ENCODE assay signal across 8 cellular contexts in the genomic region with DNA sequence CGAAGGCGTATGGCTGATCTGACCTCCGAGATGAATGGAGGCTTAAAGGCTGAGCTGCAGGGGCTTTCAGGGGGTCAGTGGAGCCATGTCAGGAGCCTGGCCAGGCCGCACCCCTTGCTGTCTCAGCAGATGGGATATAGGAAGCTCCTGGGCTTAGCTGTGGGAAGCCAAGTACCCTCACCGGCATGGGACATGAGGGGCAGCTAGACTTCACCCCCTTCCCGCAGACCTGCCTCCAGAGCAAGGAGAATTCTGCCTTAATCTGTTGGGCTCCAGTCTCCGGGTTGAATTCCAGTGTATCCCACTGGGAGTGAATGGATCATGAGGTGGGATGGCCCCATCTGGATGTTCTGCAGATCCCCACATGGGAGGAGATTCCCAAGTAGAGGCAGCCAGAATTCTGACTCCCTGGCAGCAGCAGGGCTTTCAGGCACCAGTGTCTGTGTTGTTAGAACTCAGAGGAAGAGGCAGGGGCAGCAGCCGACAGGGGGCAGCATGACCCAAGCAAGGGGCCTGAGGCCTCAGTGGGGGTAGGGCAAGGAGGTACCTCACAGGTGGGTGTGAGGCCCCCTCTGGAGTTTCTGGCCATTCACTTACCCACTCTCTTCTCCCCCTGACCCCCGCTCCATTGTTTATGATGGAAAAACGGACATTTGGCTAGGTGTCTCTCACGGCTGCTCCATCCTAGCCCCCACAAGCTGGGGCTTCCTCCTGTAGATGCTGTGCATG. TPM values are rescaled to one million over a fixed set of nuclear protein-coding genes. Genes with fewer than 3 reads are reported as not detected.
DNase-seq lines count a peak whose midpoint lies in the region; ATAC-seq, FAIRE-seq and TF ChIP-seq lines count a peak whose summit lies in the region.

No MANE protein-coding gene starts in this region.

- no peak for TF ChIP-seq POLR2A in endothelial cell of umbilical vein (IDR thresholded peaks at IDR 0.05; ENCODE audit: low read depth, low read length)
- TF ChIP-seq POLR2A in ovary (IDR thresholded peaks at IDR 0.05) = no peak
- TF ChIP-seq POLR2A in upper lobe of left lung (IDR thresholded peaks at IDR 0.05) = no peak

- BruUV-seq in endothelial cell of umbilical vein (replicated peaks; lab: Mats Ljungman, UMichigan) = no TSS peak

- H2AFZ ChIP-seq in endothelial cell of umbilical vein (ENCODE audit: low read depth, low read length) = no peak overlapping the region

- TF ChIP-seq EP300 in ovary (IDR thresholded peaks at IDR 0.05) = no peak
- no peak for TF ChIP-seq EP300 in upper lobe of left lung (IDR thresholded peaks at IDR 0.05)

- intact Hi-C loops in endothelial cell of umbilical vein (cut with micrococcal nuclease) (loop anchor here (1.0 kb wide), 1 partner anchor 161 kb away; no protein-coding TSS in a partner anchor), ovary (cut with DNase I) (no loop called here)

- no peak overlapping the region for H3K4me3 ChIP-seq in GM12865 (ENCODE audit: low read depth, low read length)
- no peak overlapping the region for H3K4me3 ChIP-seq in endothelial cell of umbilical vein (replicated peaks in 1 of 3; ENCODE audit: insufficient read depth in 1 of 3, low read depth in 1 of 3, low read length in 3 of 3)
- H3K4me3 ChIP-seq in ovary = no peak overlapping the region
- H3K4me3 ChIP-seq in upper lobe of left lung = no peak overlapping the region

- H3K4me2 ChIP-seq in endothelial cell of umbilical vein (ENCODE audit: insufficient read depth, low read length) = no peak overlapping the region

- 69 to 81% (median 81%) methylated on average over 10 to 11 of the region's 11 CpGs for WGBS in ovary, 3 donors
- whole genome bisulfite sequencing in upper lobe of left lung, 2 donors = 85 to 86% methylated on average over 3 to 9 of the region's 11 CpGs

- peak; percentile 57 for DNase-seq in GM12865 (ENCODE audit: low read depth)
- peak; percentile 52 for DNase-seq in NCI-H1694 (lab: John Stamatoyannopoulos, UW)
- peak; percentile 89 for DNase-seq in activated CD8-positive, alpha-beta memory T cell treated with anti-CD3 and anti-CD28 coated beads for 24 hours
- peak; percentile 38 for DNase-seq in endothelial cell of umbilical vein (ENCODE audit: low read depth, low spot score)
- peak in 3 of 5 donors; percentile 46 to 64 (median 58) for DNase-seq in ovary
- DNase-seq in upper lobe of left lung = peak; percentile 54 to 77
- DNase-seq in occipital lobe (lab: John Stamatoyannopoulos, UW) = no peak

- ATAC-seq in upper lobe of left lung (ENCODE audit: low FRiP score in 2 of 2) (peak; percentile 19 to 68), HG03280 (IDR thresholded peaks at IDR 0.05; ENCODE audit: unreplicated experiment) (no peak)

- H3K4me1 ChIP-seq in endothelial cell of umbilical vein (ENCODE audit: control insufficient read depth, extremely low read depth, insufficient read depth, low read length) (no peaks in the 10 kb centered on the region), ovary (ENCODE audit: insufficient read depth) (no peaks in the 10 kb centered on the region), upper lobe of left lung (peaks cover 0 to 3% (median under 1%) of the 10 kb centered on the region in 4 donors)

- dilution Hi-C loops in endothelial cell of umbilical vein (cut with MboI; ENCODE audit: extremely low pct_ligation_motif_present, low sequenced_read_pairs) = no loop called here

- no peaks in the 10 kb centered on the region for H3K79me2 ChIP-seq in endothelial cell of umbilical vein (ENCODE audit: control insufficient read depth, insufficient read depth, low read length)

- peak; percentile 37 for FAIRE-seq in endothelial cell of umbilical vein (lab: Jason Lieb, UNC)

- H3K36me3 ChIP-seq in endothelial cell of umbilical vein (ENCODE audit: control insufficient read depth in 2 of 2, extremely low read depth in 1 of 2, insufficient read depth in 2 of 2, low read length in 2 of 2) (peaks cover 3 to 11% of the 10 kb centered on the region in 2 experiments), ovary (no peaks in the 10 kb centered on the region), upper lobe of left lung (peaks cover 7 to 87% (median 64%) of the 10 kb centered on the region in 4 donors)

- H3K9me3 ChIP-seq in endothelial cell of umbilical vein (replicated peaks; ENCODE audit: control insufficient read depth, insufficient read depth, low read length) = no peaks in the 10 kb centered on the region
- no peaks in the 10 kb centered on the region for H3K9me3 ChIP-seq in ovary
- H3K9me3 ChIP-seq in upper lobe of left lung = no peaks in the 10 kb centered on the region

- H3K27ac ChIP-seq in endothelial cell of umbilical vein (ENCODE audit: insufficient read depth, low read depth, low read length) = no peak overlapping the region
- no peak overlapping the region for H3K27ac ChIP-seq in ovary
- no peak overlapping the region for H3K27ac ChIP-seq in upper lobe of left lung

- no peak overlapping the region for H3K9ac ChIP-seq in endothelial cell of umbilical vein (replicated peaks; ENCODE audit: extremely low read depth, insufficient read depth, low read length)

- POLR2A ChIA-PET in endothelial cell of umbilical vein (lab: Charles Lee) = no interaction called here

- H4K20me1 ChIP-seq in endothelial cell of umbilical vein (replicated peaks; ENCODE audit: control insufficient read depth, extremely low read depth, insufficient read depth, low read length) = no peaks in the 10 kb centered on the region

- no peaks in the 10 kb centered on the region for H3K27me3 ChIP-seq in endothelial cell of umbilical vein (ENCODE audit: control insufficient read depth in 2 of 2, insufficient read depth in 2 of 2, low read length in 2 of 2)
- no peaks in the 10 kb centered on the region for H3K27me3 ChIP-seq in ovary
- no peaks in the 10 kb centered on the region for H3K27me3 ChIP-seq in upper lobe of left lung

- TF ChIP-seq CTCF in GM12865 (IDR thresholded peaks at IDR 0.05; ENCODE audit: insufficient read depth, low read depth, low read length, missing control alignments) = peak; percentile 62
- peak; percentile 64 to 80 for TF ChIP-seq CTCF in endothelial cell of umbilical vein (IDR thresholded peaks at IDR 0.05; ENCODE audit: extremely low read depth in 1 of 2, insufficient read depth in 1 of 2, low read depth in 1 of 2, low read length in 2 of 2)
- peak in 1 of 3 donors; percentile 35 for TF ChIP-seq CTCF in ovary (IDR thresholded peaks at IDR 0.05)
- peak in 5 of 6 experiments; percentile 43 to 59 (median 52) for TF ChIP-seq CTCF in upper lobe of left lung (IDR thresholded peaks at IDR 0.05)

- CTCF ChIA-PET in endothelial cell of umbilical vein (lab: Charles Lee) = interaction anchor here (0.9 to 7.2 kb wide), 6 partner anchors 8 to 320 kb away, joined by 3 to 99 read pairs (median 3); a partner anchor contains a TSS

- no peaks in the 10 kb centered on the region for H3K9me1 ChIP-seq in endothelial cell of umbilical vein (replicated peaks; ENCODE audit: control insufficient read depth, extremely low read depth, insufficient read depth, low read length)

RNA-seq across cellular contexts. Expression of a gene that starts 19.1 kb away (rescaled TPM):
- 103 and 115 TPM in 2 replicates for total RNA-seq in endothelial cell of umbilical vein
- polyA plus RNA-seq in endothelial cell of umbilical vein = 104 and 107 TPM in 2 replicates
- 93.8 and 122 TPM in 2 replicates for polyA plus RNA-seq in endothelial cell of umbilical vein (2011; cell fraction: cytosol; rRNA removed)
- polyA plus RNA-seq in endothelial cell of umbilical vein (2011; cell fraction: nucleus; rRNA removed) = 56.5 and 66.5 TPM in 2 replicates
- 175 and 239 TPM in 2 replicates for polyA plus RNA-seq in endothelial cell of umbilical vein (2012)
- polyA minus RNA-seq in endothelial cell of umbilical vein = 40.0 and 59.8 TPM in 2 replicates
- 82.9 TPM for polyA minus RNA-seq in endothelial cell of umbilical vein (2011; cell fraction: cytosol; rRNA and poly(A)+ RNA removed)
- 11.3 and 15.3 TPM in 2 replicates for polyA minus RNA-seq in endothelial cell of umbilical vein (2011; cell fraction: nucleus; rRNA and poly(A)+ RNA removed)
- 10 to 100 TPM in 6 of 7 donors, 1 to 10 TPM in 1; 6.8 to 97.8 (median 23.6) TPM for total RNA-seq in ovary
- 10 to 100 TPM in 1 of 2 donors, 1 to 10 TPM in 1; 9.8 to 12.3 TPM for polyA plus RNA-seq in ovary
- 100 to 1,000 TPM; 169 to 611 (median 375) TPM for total RNA-seq in upper lobe of left lung
- 11.1 TPM for total RNA-seq in occipital lobe

RNA-seq across cellular contexts. Expression of a gene that starts 27.4 kb away (rescaled TPM):
- 0.39 and 0.53 TPM in 2 replicates for total RNA-seq in endothelial cell of umbilical vein
- not detected in 2 replicates for polyA plus RNA-seq in endothelial cell of umbilical vein
- not detected in 2 replicates for polyA plus RNA-seq in endothelial cell of umbilical vein (2011; cell fraction: cytosol; rRNA removed)
- 0.50 TPM in 1 of 2 replicates, not detected in the other for polyA plus RNA-seq in endothelial cell of umbilical vein (2011; cell fraction: nucleus; rRNA removed)
- not detected in 2 replicates for polyA plus RNA-seq in endothelial cell of umbilical vein (2012)
- polyA minus RNA-seq in endothelial cell of umbilical vein = not detected in 2 replicates
- polyA minus RNA-seq in endothelial cell of umbilical vein (2011; cell fraction: cytosol; rRNA and poly(A)+ RNA removed) = 2.2 TPM
- 0.38 TPM in 1 of 2 replicates, not detected in the other for polyA minus RNA-seq in endothelial cell of umbilical vein (2011; cell fraction: nucleus; rRNA and poly(A)+ RNA removed)
- total RNA-seq in ovary = 1 to 10 TPM in 1 of 7 donors, under 1 TPM in 2, not detected in 4; 0.35 to 1.9 (median 0.48) TPM
- under 1 TPM in 1 of 2 donors, not detected in 1; 0.12 TPM for polyA plus RNA-seq in ovary
- total RNA-seq in upper lobe of left lung = under 1 TPM in 1 of 6 donors, not detected in 5; 0.51 TPM
- 0.47 TPM for total RNA-seq in occipital lobe

RNA-seq across cellular contexts. Expression of a gene that starts 36.5 kb away (rescaled TPM):
- total RNA-seq in endothelial cell of umbilical vein = 12.3 and 18.5 TPM in 2 replicates
- 22.0 and 22.4 TPM in 2 replicates for polyA plus RNA-seq in endothelial cell of umbilical vein
- 15.9 and 17.7 TPM in 2 replicates for polyA plus RNA-seq in endothelial cell of umbilical vein (2011; cell fraction: cytosol; rRNA removed)
- 102 and 108 TPM in 2 replicates for polyA plus RNA-seq in endothelial cell of umbilical vein (2011; cell fraction: nucleus; rRNA removed)
- polyA plus RNA-seq in endothelial cell of umbilical vein (2012) = 13.4 and 14.7 TPM in 2 replicates
- 21.5 and 23.2 TPM in 2 replicates for polyA minus RNA-seq in endothelial cell of umbilical vein
- polyA minus RNA-seq in endothelial cell of umbilical vein (2011; cell fraction: cytosol; rRNA and poly(A)+ RNA removed) = 2.0 TPM
- polyA minus RNA-seq in endothelial cell of umbilical vein (2011; cell fraction: nucleus; rRNA and poly(A)+ RNA removed) = 19.7 and 26.7 TPM in 2 replicates
- total RNA-seq in ovary = 10 to 100 TPM; 13.0 to 23.0 (median 15.2) TPM
- 10 to 100 TPM; 17.6 to 21.6 TPM for polyA plus RNA-seq in ovary
- total RNA-seq in upper lobe of left lung = 10 to 100 TPM; 13.2 to 82.8 (median 24.1) TPM
- 16.8 TPM for total RNA-seq in occipital lobe

RNA-seq across cellular contexts. Expression of a gene that starts 36.8 kb away (rescaled TPM):
- 49.9 and 59.1 TPM in 2 replicates for total RNA-seq in endothelial cell of umbilical vein
- polyA plus RNA-seq in endothelial cell of umbilical vein = 41.6 and 43.8 TPM in 2 replicates
- polyA plus RNA-seq in endothelial cell of umbilical vein (2011; cell fraction: cytosol; rRNA removed) = 34.0 and 34.2 TPM in 2 replicates
- polyA plus RNA-seq in endothelial cell of umbilical vein (2011; cell fraction: nucleus; rRNA removed) = 68.0 and 72.2 TPM in 2 replicates
- 48.5 and 49.9 TPM in 2 replicates for polyA plus RNA-seq in endothelial cell of umbilical vein (2012)
- 67.8 and 69.2 TPM in 2 replicates for polyA minus RNA-seq in endothelial cell of umbilical vein
- 46.1 TPM for polyA minus RNA-seq in endothelial cell of umbilical vein (2011; cell fraction: cytosol; rRNA and poly(A)+ RNA removed)
- 23.1 and 23.3 TPM in 2 replicates for polyA minus RNA-seq in endothelial cell of umbilical vein (2011; cell fraction: nucleus; rRNA and poly(A)+ RNA removed)
- total RNA-seq in ovary = 10 to 100 TPM; 13.4 to 29.4 (median 25.1) TPM
- polyA plus RNA-seq in ovary = 10 to 100 TPM; 16.2 to 24.8 TPM
- total RNA-seq in upper lobe of left lung = 10 to 100 TPM; 36.7 to 81.5 (median 57.9) TPM
- total RNA-seq in occipital lobe = 14.5 TPM
